Comparison of ENCODE assay signal across 1 cellular context in the genomic region with DNA sequence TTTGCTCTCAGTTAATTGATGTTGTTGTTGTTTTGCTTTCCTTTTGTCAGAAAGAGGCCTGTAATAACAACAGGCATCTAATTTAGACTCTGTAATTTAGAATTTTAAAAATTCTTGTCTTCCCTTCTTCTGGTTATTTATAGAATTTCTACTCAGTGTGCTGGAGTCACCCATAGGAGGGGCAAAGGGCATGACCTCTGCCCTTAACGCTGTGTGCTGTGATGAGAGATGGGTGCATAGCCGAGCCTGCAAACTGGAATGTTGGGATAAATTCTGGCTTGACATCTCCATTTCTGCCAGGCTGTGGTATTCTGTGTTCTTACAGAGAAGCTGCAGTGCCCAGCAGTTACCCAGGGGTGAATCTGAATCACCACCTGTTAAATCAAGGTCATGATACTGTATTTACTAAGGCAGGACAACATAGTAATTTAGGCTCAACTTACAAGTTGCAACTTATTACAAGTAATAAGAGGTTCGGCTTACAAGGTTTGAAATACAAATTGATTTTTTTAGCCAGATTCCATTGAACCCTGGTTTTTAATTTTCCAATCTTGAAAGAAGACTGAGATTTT.
TF ChIP-seq lines count a peak whose summit lies in the region.

No MANE protein-coding gene starts in this region.

TF ChIP-seq in GM23338, 12 proteins besides CTCF, POLR2A, EP300 and RAD21:
- TF ChIP-seq, protein P1, sequence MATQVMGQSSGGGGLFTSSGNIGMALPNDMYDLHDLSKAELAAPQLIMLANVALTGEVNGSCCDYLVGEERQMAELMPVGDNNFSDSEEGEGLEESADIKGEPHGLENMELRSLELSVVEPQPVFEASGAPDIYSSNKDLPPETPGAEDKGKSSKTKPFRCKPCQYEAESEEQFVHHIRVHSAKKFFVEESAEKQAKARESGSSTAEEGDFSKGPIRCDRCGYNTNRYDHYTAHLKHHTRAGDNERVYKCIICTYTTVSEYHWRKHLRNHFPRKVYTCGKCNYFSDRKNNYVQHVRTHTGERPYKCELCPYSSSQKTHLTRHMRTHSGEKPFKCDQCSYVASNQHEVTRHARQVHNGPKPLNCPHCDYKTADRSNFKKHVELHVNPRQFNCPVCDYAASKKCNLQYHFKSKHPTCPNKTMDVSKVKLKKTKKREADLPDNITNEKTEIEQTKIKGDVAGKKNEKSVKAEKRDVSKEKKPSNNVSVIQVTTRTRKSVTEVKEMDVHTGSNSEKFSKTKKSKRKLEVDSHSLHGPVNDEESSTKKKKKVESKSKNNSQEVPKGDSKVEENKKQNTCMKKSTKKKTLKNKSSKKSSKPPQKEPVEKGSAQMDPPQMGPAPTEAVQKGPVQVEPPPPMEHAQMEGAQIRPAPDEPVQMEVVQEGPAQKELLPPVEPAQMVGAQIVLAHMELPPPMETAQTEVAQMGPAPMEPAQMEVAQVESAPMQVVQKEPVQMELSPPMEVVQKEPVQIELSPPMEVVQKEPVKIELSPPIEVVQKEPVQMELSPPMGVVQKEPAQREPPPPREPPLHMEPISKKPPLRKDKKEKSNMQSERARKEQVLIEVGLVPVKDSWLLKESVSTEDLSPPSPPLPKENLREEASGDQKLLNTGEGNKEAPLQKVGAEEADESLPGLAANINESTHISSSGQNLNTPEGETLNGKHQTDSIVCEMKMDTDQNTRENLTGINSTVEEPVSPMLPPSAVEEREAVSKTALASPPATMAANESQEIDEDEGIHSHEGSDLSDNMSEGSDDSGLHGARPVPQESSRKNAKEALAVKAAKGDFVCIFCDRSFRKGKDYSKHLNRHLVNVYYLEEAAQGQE (IDR thresholded peaks at IDR 0.05; ENCODE audit: unreplicated experiment) = no peak
- no peak for TF ChIP-seq ZNF331 (CRISPR knock-in tag; IDR thresholded peaks at IDR 0.05; ENCODE audit: low read depth)
- no peak for TF ChIP-seq EZH2 (IDR thresholded peaks at IDR 0.05; ENCODE audit: low read depth, unreplicated experiment)
- no peak for TF ChIP-seq STAT1 (IDR thresholded peaks at IDR 0.05; ENCODE audit: unreplicated experiment)
- TF ChIP-seq, protein P2, sequence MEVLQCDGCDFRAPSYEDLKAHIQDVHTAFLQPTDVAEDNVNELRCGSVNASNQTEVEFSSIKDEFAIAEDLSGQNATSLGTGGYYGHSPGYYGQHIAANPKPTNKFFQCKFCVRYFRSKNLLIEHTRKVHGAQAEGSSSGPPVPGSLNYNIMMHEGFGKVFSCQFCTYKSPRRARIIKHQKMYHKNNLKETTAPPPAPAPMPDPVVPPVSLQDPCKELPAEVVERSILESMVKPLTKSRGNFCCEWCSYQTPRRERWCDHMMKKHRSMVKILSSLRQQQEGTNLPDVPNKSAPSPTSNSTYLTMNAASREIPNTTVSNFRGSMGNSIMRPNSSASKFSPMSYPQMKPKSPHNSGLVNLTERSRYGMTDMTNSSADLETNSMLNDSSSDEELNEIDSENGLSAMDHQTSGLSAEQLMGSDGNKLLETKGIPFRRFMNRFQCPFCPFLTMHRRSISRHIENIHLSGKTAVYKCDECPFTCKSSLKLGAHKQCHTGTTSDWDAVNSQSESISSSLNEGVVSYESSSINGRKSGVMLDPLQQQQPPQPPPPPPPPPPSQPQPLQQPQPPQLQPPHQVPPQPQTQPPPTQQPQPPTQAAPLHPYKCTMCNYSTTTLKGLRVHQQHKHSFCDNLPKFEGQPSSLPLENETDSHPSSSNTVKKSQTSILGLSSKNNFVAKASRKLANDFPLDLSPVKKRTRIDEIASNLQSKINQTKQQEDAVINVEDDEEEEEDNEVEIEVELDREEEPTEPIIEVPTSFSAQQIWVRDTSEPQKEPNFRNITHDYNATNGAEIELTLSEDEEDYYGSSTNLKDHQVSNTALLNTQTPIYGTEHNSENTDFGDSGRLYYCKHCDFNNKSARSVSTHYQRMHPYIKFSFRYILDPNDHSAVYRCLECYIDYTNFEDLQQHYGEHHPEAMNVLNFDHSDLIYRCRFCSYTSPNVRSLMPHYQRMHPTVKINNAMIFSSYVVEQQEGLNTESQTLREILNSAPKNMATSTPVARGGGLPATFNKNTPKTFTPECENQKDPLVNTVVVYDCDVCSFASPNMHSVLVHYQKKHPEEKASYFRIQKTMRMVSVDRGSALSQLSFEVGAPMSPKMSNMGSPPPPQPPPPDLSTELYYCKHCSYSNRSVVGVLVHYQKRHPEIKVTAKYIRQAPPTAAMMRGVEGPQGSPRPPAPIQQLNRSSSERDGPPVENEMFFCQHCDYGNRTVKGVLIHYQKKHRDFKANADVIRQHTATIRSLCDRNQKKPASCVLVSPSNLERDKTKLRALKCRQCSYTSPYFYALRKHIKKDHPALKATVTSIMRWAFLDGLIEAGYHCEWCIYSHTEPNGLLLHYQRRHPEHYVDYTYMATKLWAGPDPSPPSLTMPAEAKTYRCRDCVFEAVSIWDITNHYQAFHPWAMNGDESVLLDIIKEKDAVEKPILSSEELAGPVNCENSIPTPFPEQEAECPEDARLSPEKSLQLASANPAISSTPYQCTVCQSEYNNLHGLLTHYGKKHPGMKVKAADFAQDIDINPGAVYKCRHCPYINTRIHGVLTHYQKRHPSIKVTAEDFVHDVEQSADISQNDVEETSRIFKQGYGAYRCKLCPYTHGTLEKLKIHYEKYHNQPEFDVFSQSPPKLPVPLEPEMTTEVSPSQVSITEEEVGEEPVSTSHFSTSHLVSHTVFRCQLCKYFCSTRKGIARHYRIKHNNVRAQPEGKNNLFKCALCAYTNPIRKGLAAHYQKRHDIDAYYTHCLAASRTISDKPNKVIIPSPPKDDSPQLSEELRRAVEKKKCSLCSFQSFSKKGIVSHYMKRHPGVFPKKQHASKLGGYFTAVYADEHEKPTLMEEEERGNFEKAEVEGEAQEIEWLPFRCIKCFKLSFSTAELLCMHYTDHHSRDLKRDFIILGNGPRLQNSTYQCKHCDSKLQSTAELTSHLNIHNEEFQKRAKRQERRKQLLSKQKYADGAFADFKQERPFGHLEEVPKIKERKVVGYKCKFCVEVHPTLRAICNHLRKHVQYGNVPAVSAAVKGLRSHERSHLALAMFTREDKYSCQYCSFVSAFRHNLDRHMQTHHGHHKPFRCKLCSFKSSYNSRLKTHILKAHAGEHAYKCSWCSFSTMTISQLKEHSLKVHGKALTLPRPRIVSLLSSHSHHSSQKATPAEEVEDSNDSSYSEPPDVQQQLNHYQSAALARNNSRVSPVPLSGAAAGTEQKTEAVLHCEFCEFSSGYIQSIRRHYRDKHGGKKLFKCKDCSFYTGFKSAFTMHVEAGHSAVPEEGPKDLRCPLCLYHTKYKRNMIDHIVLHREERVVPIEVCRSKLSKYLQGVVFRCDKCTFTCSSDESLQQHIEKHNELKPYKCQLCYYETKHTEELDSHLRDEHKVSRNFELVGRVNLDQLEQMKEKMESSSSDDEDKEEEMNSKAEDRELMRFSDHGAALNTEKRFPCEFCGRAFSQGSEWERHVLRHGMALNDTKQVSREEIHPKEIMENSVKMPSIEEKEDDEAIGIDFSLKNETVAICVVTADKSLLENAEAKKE (CRISPR knock-in tag; IDR thresholded peaks at IDR 0.05) = no peak
- no peak for TF ChIP-seq ETS1 (IDR thresholded peaks at IDR 0.05)
- TF ChIP-seq JUNB (IDR thresholded peaks at IDR 0.05; ENCODE audit: unreplicated experiment) = no peak
- no peak for TF ChIP-seq CREB1 (CRISPR knock-in tag; IDR thresholded peaks at IDR 0.05; ENCODE audit: low read depth)
- no peak for TF ChIP-seq POLR2AphosphoS5 (IDR thresholded peaks at IDR 0.05; ENCODE audit: low read depth)
- no peak for TF ChIP-seq ZNF114 (CRISPR knock-in tag; IDR thresholded peaks at IDR 0.05)
- TF ChIP-seq EZH2phosphoT487 (IDR thresholded peaks at IDR 0.05; ENCODE audit: unreplicated experiment) = no peak
- TF ChIP-seq NANOG (IDR thresholded peaks at IDR 0.05; ENCODE audit: borderline replicate concordance) = no peak
